ENCODE assay signal across 11 cellular contexts in genomic region chr20:47544240-47544639, GRCh38.
A peak's percentile ranks its signal among the peaks of the same experiment; 100 is the strongest.
DNase-seq lines count a peak whose midpoint lies in the region; ATAC-seq and TF ChIP-seq lines count a peak whose summit lies in the region.
"Had no signal": no experiment of that assay in that cellular context is flagged by ENCODE, and none has a peak within 500 bp of the region (broad histone marks: within the 10 kb centered on the region; RNA-seq: fewer than 3 reads in every experiment).

No MANE protein-coding gene starts in this region.

- in situ Hi-C loops in astrocyte of the cerebellum (cut with HindIII; ENCODE audit: low sequenced_read_pairs), result no loop called here

- H3K4me1 Mint-ChIP-seq in nephron, result peaks cover 50% of the 10 kb centered on the region

- H3K27ac Mint-ChIP-seq in nephron, result peak overlapping the region; percentile 44 to 58 (median 53)

- H3K4me3 Mint-ChIP-seq in nephron, result no peak overlapping the region

- DNase-seq in NCI-H1105 treated with DMSO at 0.1 percent for 48 hours (lab: John Stamatoyannopoulos, UW) (peak; percentile 11), NCI-H1105 (lab: John Stamatoyannopoulos, UW) (no peak), HS-5 (ENCODE audit: low read depth) (peak; percentile 72), astrocyte of the cerebellum (ENCODE audit: low read depth) (peak; percentile 63), activated gamma-delta T cell treated with Interleukin-2 at 50 U/mL for 16 hours (no peak), activated gamma-delta T cell (lab: John Stamatoyannopoulos, UW) (no peak)
- DNase-seq: hippocampal formation, NCI-H2081 treated with DMSO at 0.1 percent for 48 hours had no signal

- no peak overlapping the region for H3K4me3 ChIP-seq in astrocyte of the cerebellum (ENCODE audit: low read depth, low read length)
- H3K4me3 ChIP-seq: thoracic aorta had no signal

- no peak for ATAC-seq in GM21723 (IDR thresholded peaks at IDR 0.05; ENCODE audit: unreplicated experiment)

- no peaks in the 10 kb centered on the region for H3K27me3 Mint-ChIP-seq in nephron (ENCODE audit: low read depth)

- no peaks in the 10 kb centered on the region for H3K9me3 Mint-ChIP-seq in nephron

- H3K36me3 Mint-ChIP-seq in nephron (ENCODE audit: low read depth), result peaks cover 4% of the 10 kb centered on the region

- TF ChIP-seq CTCF in astrocyte of the cerebellum (IDR thresholded peaks at IDR 0.05; ENCODE audit: low read depth, low read length, missing control alignments) (no peak), nephron (IDR thresholded peaks at IDR 0.05; ENCODE audit: unreplicated experiment in 3 of 3) (no peak)

Comparison
In these comparisons a context has a peak if more than half of its experiments do, and no peak if none do; other contexts are left out.
1. DNase-seq: peak in NCI-H1105 treated with DMSO at 0.1 percent for 48 hours (single experiment), HS-5 (single experiment) and astrocyte of the cerebellum (single experiment); none in NCI-H1105 (single experiment), activated gamma-delta T cell treated with Interleukin-2 at 50 U/mL for 16 hours (single experiment) and activated gamma-delta T cell (single experiment).